In the genomic region with DNA sequence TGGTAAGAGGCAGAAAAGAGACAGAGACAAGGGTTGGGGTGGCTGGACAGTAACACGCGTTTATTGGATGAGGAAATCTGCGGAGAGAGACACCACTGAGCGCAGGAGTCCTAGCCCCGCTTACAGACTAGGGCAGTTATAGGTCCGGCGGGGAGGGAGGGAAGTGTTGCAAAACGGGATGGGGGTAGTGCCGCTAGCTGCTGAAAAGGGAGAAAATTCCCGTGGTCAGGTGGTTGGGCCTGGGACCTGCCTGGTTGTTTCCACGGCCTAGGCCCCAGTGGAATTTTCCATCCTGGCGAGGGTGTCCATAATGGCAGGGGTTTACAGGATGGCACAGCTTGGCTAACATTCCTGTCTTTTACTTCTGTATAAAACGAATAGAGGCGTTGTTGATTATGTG, we compare ENCODE assay signal across 1 cellular context.
TF ChIP-seq lines count a peak whose summit lies in the region.

No MANE protein-coding gene starts in this region.

TF ChIP-seq in HepG2, 621 proteins besides CTCF, POLR2A, EP300 and RAD21 (continues in another document):
- TF ChIP-seq PHF21A (CRISPR knock-in tag; IDR thresholded peaks at IDR 0.05) (0 out of 2 replicates have a peak, but pooled peaks have one; percentile 34), NFIC (IDR thresholded peaks at IDR 0.05; ENCODE audit: low read length) (no peak), XRCC5 (optimal IDR thresholded peaks at IDR 0.05; ENCODE audit: low read length) (peak; percentile 66), PCBP1 (IDR thresholded peaks at IDR 0.05; ENCODE audit: borderline replicate concordance, low read depth, low read length) (no peak), FOXK1 (CRISPR knock-in tag; IDR thresholded peaks at IDR 0.05; ENCODE audit: borderline replicate concordance, low read depth) (no peak), ZNF768 (CRISPR knock-in tag; IDR thresholded peaks at IDR 0.05) (no peak), ZNF530 (CRISPR knock-in tag; IDR thresholded peaks at IDR 0.05; ENCODE audit: low read depth) (no peak), SOX13 (IDR thresholded peaks at IDR 0.05) (no peak), SOX13 (CRISPR knock-in tag; conservative IDR thresholded peaks at IDR 0.05 in 1 of 2, IDR thresholded peaks at IDR 0.05 in 1 of 2) (peak in 1 of 2 experiments; percentile 25; a peak in 1 of 4 replicates), ZNF883 (CRISPR knock-in tag; IDR thresholded peaks at IDR 0.05; ENCODE audit: not compliant biosample characterization) (no peak), WIZ (CRISPR knock-in tag; IDR thresholded peaks at IDR 0.05) (no peak), MTA1 (CRISPR knock-in tag; IDR thresholded peaks at IDR 0.05; ENCODE audit: borderline replicate concordance) (no peak), RFX5 (IDR thresholded peaks at IDR 0.05; ENCODE audit: low read depth, low read length) (no peak), NFKBIZ (CRISPR knock-in tag; IDR thresholded peaks at IDR 0.05) (no peak), ZNF180 (CRISPR knock-in tag; IDR thresholded peaks at IDR 0.05; ENCODE audit: borderline replicate concordance, low read depth) (no peak), MAZ (IDR thresholded peaks at IDR 0.05; ENCODE audit: borderline replicate concordance, low read depth, low read length) (no peak), MAZ (CRISPR knock-in tag; IDR thresholded peaks at IDR 0.05; ENCODE audit: low read depth) (no peak), ZMYM4 (CRISPR knock-in tag; IDR thresholded peaks at IDR 0.05) (peak; percentile 43; the same call in 1 of the 2 replicates), SIN3A (IDR thresholded peaks at IDR 0.05; ENCODE audit: borderline replicate concordance, low read depth, low read length) (no peak), MTA3 (CRISPR knock-in tag; IDR thresholded peaks at IDR 0.05) (no peak), ZNF569 (CRISPR knock-in tag; IDR thresholded peaks at IDR 0.05; ENCODE audit: borderline replicate concordance) (no peak), FOXA1 (IDR thresholded peaks at IDR 0.05) (no peak), FOXA1 (CRISPR knock-in tag; IDR thresholded peaks at IDR 0.05) (no peak), ZNF83 (CRISPR knock-in tag; IDR thresholded peaks at IDR 0.05; ENCODE audit: borderline replicate concordance) (no peak), MEF2D (CRISPR knock-in tag; IDR thresholded peaks at IDR 0.05) (no peak), ZFP36L1 (CRISPR knock-in tag; IDR thresholded peaks at IDR 0.05) (no peak), HNRNPL (IDR thresholded peaks at IDR 0.05; ENCODE audit: low read depth, low read length) (no peak), ZNF329 (CRISPR knock-in tag; IDR thresholded peaks at IDR 0.05; ENCODE audit: low read depth) (no peak), DMAP1 (CRISPR knock-in tag; IDR thresholded peaks at IDR 0.05) (peak; percentile 24; the same call in 1 of the 2 replicates), ZNF713 (CRISPR knock-in tag; IDR thresholded peaks at IDR 0.05) (no peak), GABPB1 (CRISPR knock-in tag; IDR thresholded peaks at IDR 0.05) (no peak), ZNF776 (CRISPR knock-in tag; IDR thresholded peaks at IDR 0.05) (no peak), PHF20 (CRISPR knock-in tag; IDR thresholded peaks at IDR 0.05) (no peak)
- TF ChIP-seq, protein P1, sequence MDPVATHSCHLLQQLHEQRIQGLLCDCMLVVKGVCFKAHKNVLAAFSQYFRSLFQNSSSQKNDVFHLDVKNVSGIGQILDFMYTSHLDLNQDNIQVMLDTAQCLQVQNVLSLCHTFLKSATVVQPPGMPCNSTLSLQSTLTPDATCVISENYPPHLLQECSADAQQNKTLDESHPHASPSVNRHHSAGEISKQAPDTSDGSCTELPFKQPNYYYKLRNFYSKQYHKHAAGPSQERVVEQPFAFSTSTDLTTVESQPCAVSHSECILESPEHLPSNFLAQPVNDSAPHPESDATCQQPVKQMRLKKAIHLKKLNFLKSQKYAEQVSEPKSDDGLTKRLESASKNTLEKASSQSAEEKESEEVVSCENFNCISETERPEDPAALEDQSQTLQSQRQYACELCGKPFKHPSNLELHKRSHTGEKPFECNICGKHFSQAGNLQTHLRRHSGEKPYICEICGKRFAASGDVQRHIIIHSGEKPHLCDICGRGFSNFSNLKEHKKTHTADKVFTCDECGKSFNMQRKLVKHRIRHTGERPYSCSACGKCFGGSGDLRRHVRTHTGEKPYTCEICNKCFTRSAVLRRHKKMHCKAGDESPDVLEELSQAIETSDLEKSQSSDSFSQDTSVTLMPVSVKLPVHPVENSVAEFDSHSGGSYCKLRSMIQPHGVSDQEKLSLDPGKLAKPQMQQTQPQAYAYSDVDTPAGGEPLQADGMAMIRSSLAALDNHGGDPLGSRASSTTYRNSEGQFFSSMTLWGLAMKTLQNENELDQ (CRISPR knock-in tag; IDR thresholded peaks at IDR 0.05; ENCODE audit: borderline replicate concordance) = no peak
- TF ChIP-seq, protein P2, sequence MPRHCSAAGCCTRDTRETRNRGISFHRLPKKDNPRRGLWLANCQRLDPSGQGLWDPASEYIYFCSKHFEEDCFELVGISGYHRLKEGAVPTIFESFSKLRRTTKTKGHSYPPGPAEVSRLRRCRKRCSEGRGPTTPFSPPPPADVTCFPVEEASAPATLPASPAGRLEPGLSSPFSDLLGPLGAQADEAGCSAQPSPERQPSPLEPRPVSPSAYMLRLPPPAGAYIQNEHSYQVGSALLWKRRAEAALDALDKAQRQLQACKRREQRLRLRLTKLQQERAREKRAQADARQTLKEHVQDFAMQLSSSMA (CRISPR knock-in tag; IDR thresholded peaks at IDR 0.05) = no peak
- TF ChIP-seq, protein P3, sequence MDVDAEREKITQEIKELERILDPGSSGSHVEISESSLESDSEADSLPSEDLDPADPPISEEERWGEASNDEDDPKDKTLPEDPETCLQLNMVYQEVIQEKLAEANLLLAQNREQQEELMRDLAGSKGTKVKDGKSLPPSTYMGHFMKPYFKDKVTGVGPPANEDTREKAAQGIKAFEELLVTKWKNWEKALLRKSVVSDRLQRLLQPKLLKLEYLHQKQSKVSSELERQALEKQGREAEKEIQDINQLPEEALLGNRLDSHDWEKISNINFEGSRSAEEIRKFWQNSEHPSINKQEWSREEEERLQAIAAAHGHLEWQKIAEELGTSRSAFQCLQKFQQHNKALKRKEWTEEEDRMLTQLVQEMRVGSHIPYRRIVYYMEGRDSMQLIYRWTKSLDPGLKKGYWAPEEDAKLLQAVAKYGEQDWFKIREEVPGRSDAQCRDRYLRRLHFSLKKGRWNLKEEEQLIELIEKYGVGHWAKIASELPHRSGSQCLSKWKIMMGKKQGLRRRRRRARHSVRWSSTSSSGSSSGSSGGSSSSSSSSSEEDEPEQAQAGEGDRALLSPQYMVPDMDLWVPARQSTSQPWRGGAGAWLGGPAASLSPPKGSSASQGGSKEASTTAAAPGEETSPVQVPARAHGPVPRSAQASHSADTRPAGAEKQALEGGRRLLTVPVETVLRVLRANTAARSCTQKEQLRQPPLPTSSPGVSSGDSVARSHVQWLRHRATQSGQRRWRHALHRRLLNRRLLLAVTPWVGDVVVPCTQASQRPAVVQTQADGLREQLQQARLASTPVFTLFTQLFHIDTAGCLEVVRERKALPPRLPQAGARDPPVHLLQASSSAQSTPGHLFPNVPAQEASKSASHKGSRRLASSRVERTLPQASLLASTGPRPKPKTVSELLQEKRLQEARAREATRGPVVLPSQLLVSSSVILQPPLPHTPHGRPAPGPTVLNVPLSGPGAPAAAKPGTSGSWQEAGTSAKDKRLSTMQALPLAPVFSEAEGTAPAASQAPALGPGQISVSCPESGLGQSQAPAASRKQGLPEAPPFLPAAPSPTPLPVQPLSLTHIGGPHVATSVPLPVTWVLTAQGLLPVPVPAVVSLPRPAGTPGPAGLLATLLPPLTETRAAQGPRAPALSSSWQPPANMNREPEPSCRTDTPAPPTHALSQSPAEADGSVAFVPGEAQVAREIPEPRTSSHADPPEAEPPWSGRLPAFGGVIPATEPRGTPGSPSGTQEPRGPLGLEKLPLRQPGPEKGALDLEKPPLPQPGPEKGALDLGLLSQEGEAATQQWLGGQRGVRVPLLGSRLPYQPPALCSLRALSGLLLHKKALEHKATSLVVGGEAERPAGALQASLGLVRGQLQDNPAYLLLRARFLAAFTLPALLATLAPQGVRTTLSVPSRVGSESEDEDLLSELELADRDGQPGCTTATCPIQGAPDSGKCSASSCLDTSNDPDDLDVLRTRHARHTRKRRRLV (CRISPR knock-in tag; IDR thresholded peaks at IDR 0.05) = no peak
- TF ChIP-seq, protein P4, sequence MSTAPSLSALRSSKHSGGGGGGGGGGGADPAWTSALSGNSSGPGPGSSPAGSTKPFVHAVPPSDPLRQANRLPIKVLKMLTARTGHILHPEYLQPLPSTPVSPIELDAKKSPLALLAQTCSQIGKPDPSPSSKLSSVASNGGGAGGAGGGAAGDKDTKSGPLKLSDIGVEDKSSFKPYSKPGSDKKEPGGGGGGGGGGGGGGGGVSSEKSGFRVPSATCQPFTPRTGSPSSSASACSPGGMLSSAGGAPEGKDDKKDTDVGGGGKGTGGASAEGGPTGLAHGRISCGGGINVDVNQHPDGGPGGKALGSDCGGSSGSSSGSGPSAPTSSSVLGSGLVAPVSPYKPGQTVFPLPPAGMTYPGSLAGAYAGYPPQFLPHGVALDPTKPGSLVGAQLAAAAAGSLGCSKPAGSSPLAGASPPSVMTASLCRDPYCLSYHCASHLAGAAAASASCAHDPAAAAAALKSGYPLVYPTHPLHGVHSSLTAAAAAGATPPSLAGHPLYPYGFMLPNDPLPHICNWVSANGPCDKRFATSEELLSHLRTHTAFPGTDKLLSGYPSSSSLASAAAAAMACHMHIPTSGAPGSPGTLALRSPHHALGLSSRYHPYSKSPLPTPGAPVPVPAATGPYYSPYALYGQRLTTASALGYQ (CRISPR knock-in tag; IDR thresholded peaks at IDR 0.05) = no peak
- TF ChIP-seq, protein P5, sequence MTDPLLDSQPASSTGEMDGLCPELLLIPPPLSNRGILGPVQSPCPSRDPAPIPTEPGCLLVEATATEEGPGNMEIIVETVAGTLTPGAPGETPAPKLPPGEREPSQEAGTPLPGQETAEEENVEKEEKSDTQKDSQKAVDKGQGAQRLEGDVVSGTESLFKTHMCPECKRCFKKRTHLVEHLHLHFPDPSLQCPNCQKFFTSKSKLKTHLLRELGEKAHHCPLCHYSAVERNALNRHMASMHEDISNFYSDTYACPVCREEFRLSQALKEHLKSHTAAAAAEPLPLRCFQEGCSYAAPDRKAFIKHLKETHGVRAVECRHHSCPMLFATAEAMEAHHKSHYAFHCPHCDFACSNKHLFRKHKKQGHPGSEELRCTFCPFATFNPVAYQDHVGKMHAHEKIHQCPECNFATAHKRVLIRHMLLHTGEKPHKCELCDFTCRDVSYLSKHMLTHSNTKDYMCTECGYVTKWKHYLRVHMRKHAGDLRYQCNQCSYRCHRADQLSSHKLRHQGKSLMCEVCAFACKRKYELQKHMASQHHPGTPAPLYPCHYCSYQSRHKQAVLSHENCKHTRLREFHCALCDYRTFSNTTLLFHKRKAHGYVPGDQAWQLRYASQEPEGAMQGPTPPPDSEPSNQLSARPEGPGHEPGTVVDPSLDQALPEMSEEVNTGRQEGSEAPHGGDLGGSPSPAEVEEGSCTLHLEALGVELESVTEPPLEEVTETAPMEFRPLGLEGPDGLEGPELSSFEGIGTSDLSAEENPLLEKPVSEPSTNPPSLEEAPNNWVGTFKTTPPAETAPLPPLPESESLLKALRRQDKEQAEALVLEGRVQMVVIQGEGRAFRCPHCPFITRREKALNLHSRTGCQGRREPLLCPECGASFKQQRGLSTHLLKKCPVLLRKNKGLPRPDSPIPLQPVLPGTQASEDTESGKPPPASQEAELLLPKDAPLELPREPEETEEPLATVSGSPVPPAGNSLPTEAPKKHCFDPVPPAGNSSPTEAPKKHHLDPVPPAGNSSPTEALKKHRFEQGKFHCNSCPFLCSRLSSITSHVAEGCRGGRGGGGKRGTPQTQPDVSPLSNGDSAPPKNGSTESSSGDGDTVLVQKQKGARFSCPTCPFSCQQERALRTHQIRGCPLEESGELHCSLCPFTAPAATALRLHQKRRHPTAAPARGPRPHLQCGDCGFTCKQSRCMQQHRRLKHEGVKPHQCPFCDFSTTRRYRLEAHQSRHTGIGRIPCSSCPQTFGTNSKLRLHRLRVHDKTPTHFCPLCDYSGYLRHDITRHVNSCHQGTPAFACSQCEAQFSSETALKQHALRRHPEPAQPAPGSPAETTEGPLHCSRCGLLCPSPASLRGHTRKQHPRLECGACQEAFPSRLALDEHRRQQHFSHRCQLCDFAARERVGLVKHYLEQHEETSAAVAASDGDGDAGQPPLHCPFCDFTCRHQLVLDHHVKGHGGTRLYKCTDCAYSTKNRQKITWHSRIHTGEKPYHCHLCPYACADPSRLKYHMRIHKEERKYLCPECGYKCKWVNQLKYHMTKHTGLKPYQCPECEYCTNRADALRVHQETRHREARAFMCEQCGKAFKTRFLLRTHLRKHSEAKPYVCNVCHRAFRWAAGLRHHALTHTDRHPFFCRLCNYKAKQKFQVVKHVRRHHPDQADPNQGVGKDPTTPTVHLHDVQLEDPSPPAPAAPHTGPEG (CRISPR knock-in tag; IDR thresholded peaks at IDR 0.05) = no peak
- TF ChIP-seq, protein P6, sequence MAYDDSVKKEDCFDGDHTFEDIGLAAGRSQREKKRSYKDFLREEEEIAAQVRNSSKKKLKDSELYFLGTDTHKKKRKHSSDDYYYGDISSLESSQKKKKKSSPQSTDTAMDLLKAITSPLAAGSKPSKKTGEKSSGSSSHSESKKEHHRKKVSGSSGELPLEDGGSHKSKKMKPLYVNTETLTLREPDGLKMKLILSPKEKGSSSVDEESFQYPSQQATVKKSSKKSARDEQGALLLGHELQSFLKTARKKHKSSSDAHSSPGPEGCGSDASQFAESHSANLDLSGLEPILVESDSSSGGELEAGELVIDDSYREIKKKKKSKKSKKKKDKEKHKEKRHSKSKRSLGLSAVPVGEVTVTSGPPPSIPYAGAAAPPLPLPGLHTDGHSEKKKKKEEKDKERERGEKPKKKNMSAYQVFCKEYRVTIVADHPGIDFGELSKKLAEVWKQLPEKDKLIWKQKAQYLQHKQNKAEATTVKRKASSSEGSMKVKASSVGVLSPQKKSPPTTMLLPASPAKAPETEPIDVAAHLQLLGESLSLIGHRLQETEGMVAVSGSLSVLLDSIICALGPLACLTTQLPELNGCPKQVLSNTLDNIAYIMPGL (CRISPR knock-in tag; IDR thresholded peaks at IDR 0.05; ENCODE audit: borderline replicate concordance in 1 of 2, low read depth in 1 of 2) = 0 out of 4 replicates have a peak, but pooled peaks of 1 of the 2 experiments have one; percentile 22
- TF ChIP-seq, protein P7, sequence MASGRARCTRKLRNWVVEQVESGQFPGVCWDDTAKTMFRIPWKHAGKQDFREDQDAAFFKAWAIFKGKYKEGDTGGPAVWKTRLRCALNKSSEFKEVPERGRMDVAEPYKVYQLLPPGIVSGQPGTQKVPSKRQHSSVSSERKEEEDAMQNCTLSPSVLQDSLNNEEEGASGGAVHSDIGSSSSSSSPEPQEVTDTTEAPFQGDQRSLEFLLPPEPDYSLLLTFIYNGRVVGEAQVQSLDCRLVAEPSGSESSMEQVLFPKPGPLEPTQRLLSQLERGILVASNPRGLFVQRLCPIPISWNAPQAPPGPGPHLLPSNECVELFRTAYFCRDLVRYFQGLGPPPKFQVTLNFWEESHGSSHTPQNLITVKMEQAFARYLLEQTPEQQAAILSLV (CRISPR knock-in tag; IDR thresholded peaks at IDR 0.05; ENCODE audit: borderline replicate concordance) = no peak
- TF ChIP-seq, protein P8, sequence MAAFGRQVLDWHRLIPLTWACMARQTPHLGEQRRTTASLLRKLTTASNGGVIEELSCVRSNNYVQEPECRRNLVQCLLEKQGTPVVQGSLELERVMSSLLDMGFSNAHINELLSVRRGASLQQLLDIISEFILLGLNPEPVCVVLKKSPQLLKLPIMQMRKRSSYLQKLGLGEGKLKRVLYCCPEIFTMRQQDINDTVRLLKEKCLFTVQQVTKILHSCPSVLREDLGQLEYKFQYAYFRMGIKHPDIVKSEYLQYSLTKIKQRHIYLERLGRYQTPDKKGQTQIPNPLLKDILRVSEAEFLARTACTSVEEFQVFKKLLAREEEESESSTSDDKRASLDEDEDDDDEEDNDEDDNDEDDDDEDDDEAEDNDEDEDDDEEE (CRISPR knock-in tag; IDR thresholded peaks at IDR 0.05) = no peak
